In genomic region chr2:240593026-240593702, GRCh38 we compare ENCODE assay signal across 19 cellular contexts. TPM values are rescaled to one million over a fixed set of nuclear protein-coding genes. Genes with fewer than 3 reads are reported as not detected.
DNase-seq lines count a peak whose midpoint lies in the region; ATAC-seq and TF ChIP-seq lines count a peak whose summit lies in the region.
"Had no signal": no experiment of that assay in that cellular context is flagged by ENCODE, and none has a peak within 500 bp of the region (broad histone marks: within the 10 kb centered on the region; RNA-seq: fewer than 3 reads in every experiment).

No MANE protein-coding gene starts in this region.

- H3K27ac ChIP-seq in osteoblast (ENCODE audit: low read depth, low read length) = no peak overlapping the region
- H3K27ac ChIP-seq in trophoblast cell (ENCODE audit: low read depth, low read length) = no peak overlapping the region
- H3K27ac ChIP-seq: left lung, tibial nerve had no signal

- DNase-seq in DMS 273 treated with DMSO at 0.1 percent for 48 hours (lab: John Stamatoyannopoulos, UW) = peak; percentile 86
- peak; percentile 45 for DNase-seq in H7
- peak; percentile 68 for DNase-seq in Right ventricle myocardium superior
- DNase-seq in osteoblast (ENCODE audit: insufficient read length, low spot score, missing footprints) = peak; percentile 47
- no peak for DNase-seq in pons (ENCODE audit: low spot score)
- no peak for DNase-seq in AML-193 (lab: John Stamatoyannopoulos, UW)
- DNase-seq in trophoblast cell = no peak
- DNase-seq: activated CD4-positive, alpha-beta T cell treated with anti-CD3 and anti-CD28 coated beads for 48 hours; activated gamma-delta T cell treated with Interleukin-2 at 50 U/mL for 16 hours; amygdala; DMS153; NCI-H146; NCI-H774; SHP77 treated with DMSO at 0.1 percent for 48 hours; stimulated activated CD4-positive, alpha-beta T cell treated with anti-CD3 and anti-CD28 coated beads, Interleukin-4, amount 100 ng/mL, for 4 hours had no signal

- no peak overlapping the region for H2BK120ac ChIP-seq in trophoblast cell (ENCODE audit: insufficient read depth, low read length, poor library complexity)

- no peak overlapping the region for H3K9ac ChIP-seq in trophoblast cell (ENCODE audit: low read length)

- H2BK12ac ChIP-seq in trophoblast cell (ENCODE audit: low read length) = no peak overlapping the region

- H3K18ac ChIP-seq in trophoblast cell (ENCODE audit: low read length) = no peak overlapping the region

- H3K4me1 ChIP-seq in osteoblast (ENCODE audit: insufficient read depth, low read length) = peaks cover 7% of the 10 kb centered on the region
- peaks cover 0 to 2% of the 10 kb centered on the region in 2 experiments for H3K4me1 ChIP-seq in trophoblast cell (ENCODE audit: control insufficient read depth in 1 of 2, insufficient read depth in 2 of 2, low read length in 2 of 2)

- H2AFZ ChIP-seq in osteoblast (ENCODE audit: low read length) (no peak overlapping the region), trophoblast cell (ENCODE audit: insufficient read depth, low read length, poor library complexity) (no peak overlapping the region)

- H3K14ac ChIP-seq in trophoblast cell (ENCODE audit: low read length) = no peak overlapping the region

- no peaks in the 10 kb centered on the region for H3K9me3 ChIP-seq in osteoblast (ENCODE audit: low read depth, low read length)
- H3K9me3 ChIP-seq in trophoblast cell (ENCODE audit: insufficient read depth, low read depth, low read length) = peaks cover 5% of the 10 kb centered on the region
- H3K9me3 ChIP-seq: left lung, tibial nerve had no signal

- intact Hi-C loops in Right ventricle myocardium superior (cut with DNase I) = no loop called here

- H3K79me2 ChIP-seq in osteoblast (ENCODE audit: insufficient read depth, low read length) (peaks cover 54% of the 10 kb centered on the region), trophoblast cell (ENCODE audit: control insufficient read depth, insufficient read depth, low read length, poor library complexity) (no peaks in the 10 kb centered on the region)

- H3K4me3 ChIP-seq in H7 (ENCODE audit: insufficient read depth, low read depth, low read length) = no peak overlapping the region
- H3K4me3 ChIP-seq in osteoblast (ENCODE audit: insufficient read depth, low read length) = no peak overlapping the region
- H3K4me3 ChIP-seq in trophoblast cell (ENCODE audit: low read depth, low read length) = no peak overlapping the region
- H3K4me3 ChIP-seq: cardiac muscle cell, K562, left lung, tibial nerve had no signal

- H4K91ac ChIP-seq in trophoblast cell (ENCODE audit: low read depth, low read length) = no peak overlapping the region

- no peak overlapping the region for H3K4ac ChIP-seq in trophoblast cell (ENCODE audit: low read depth, low read length)

- H4K20me1 ChIP-seq in osteoblast (ENCODE audit: insufficient read depth, low read length) = peaks cover 36% of the 10 kb centered on the region

- H3K79me1 ChIP-seq in trophoblast cell (ENCODE audit: low read length) = no peaks in the 10 kb centered on the region

- H3K4me2 ChIP-seq in osteoblast (ENCODE audit: insufficient read depth, low read length) = no peak overlapping the region
- no peak overlapping the region for H3K4me2 ChIP-seq in trophoblast cell (ENCODE audit: low read length)

- H4K12ac ChIP-seq in trophoblast cell (ENCODE audit: low read depth, low read length) = no peak overlapping the region

- peaks cover 3% of the 10 kb centered on the region for H3K36me3 ChIP-seq in H7 (replicated peaks; ENCODE audit: control insufficient read depth, insufficient read depth, low read length)
- H3K36me3 ChIP-seq in osteoblast (ENCODE audit: insufficient read depth, low read length) = peaks cover 6% of the 10 kb centered on the region
- peaks cover 43 to 54% of the 10 kb centered on the region in 2 experiments for H3K36me3 ChIP-seq in trophoblast cell (ENCODE audit: control insufficient read depth in 1 of 2, insufficient read depth in 2 of 2, low read length in 2 of 2)

- TF ChIP-seq CTCF in osteoblast (IDR thresholded peaks at IDR 0.05; ENCODE audit: extremely low read depth, low read depth, low read length) = no peak

- no peaks in the 10 kb centered on the region for H3K27me3 ChIP-seq in H7 (ENCODE audit: control insufficient read depth, insufficient read depth, low read length)
- H3K27me3 ChIP-seq in osteoblast (ENCODE audit: insufficient read depth, low read length) = no peaks in the 10 kb centered on the region
- no peaks in the 10 kb centered on the region for H3K27me3 ChIP-seq in trophoblast cell (ENCODE audit: insufficient read depth, low read length)
- H3K27me3 ChIP-seq: cardiac muscle cell, left lung, tibial nerve had no signal

- H4K8ac ChIP-seq in trophoblast cell (ENCODE audit: low read depth, low read length) = no peak overlapping the region

- H2AK5ac ChIP-seq in trophoblast cell (ENCODE audit: low read length) = no peak overlapping the region

- no peak overlapping the region for H2BK5ac ChIP-seq in trophoblast cell (ENCODE audit: low read depth, low read length, poor library complexity)

- no CpG with 5 or more reads among the region's 20 CpGs for WGBS in trophoblast cell (ENCODE audit: extremely low coverage, insufficient coverage, insufficient read length)

- ATAC-seq in Right ventricle myocardium superior (ENCODE audit: poor library complexity) = peak; percentile 42
- ATAC-seq: K562, left lung had no signal

- H3K23ac ChIP-seq in trophoblast cell (ENCODE audit: low read length) = no peak overlapping the region

RNA-seq across cellular contexts. Expression of gene CAPN10, which starts 6.6 kb away (rescaled TPM):
- total RNA-seq in H7 (2014; rRNA removed; shearing (Covaris generic)) = 66.5 and 69.0 TPM in 2 replicates
- 49.7 TPM for total RNA-seq in Right ventricle myocardium superior
- 21.0 and 22.1 TPM in 2 replicates for total RNA-seq in osteoblast
- polyA plus RNA-seq in trophoblast cell (2013) = 13.6 and 13.9 TPM in 2 replicates

RNA-seq across cellular contexts. Expression of gene RNPEPL1, which starts 24.9 kb away (rescaled TPM):
- total RNA-seq in H7 (2014; rRNA removed; shearing (Covaris generic)) = 10.3 and 15.2 TPM in 2 replicates
- total RNA-seq in Right ventricle myocardium superior = 89.5 TPM
- total RNA-seq in osteoblast = 13.0 and 14.7 TPM in 2 replicates
- polyA plus RNA-seq in trophoblast cell (2013) = 43.3 and 44.3 TPM in 2 replicates

RNA-seq across cellular contexts. Expression of gene GPR35, which starts 32.1 kb away (rescaled TPM):
- 0.07 TPM in 1 of 2 replicates, not detected in the other for total RNA-seq in H7 (2014; rRNA removed; shearing (Covaris generic))
- total RNA-seq in Right ventricle myocardium superior (2.0 TPM), osteoblast (1.1 and 1.5 TPM in 2 replicates)
- 0.68 and 0.96 TPM in 2 replicates for polyA plus RNA-seq in trophoblast cell (2013)

RNA-seq across cellular contexts. Expression of gene DUSP28, which starts 33.0 kb away (rescaled TPM):
- 2.4 and 2.5 TPM in 2 replicates for total RNA-seq in H7 (2014; rRNA removed; shearing (Covaris generic))
- total RNA-seq in Right ventricle myocardium superior = 11.5 TPM
- total RNA-seq in osteoblast = 3.2 and 4.7 TPM in 2 replicates
- 3.2 and 3.3 TPM in 2 replicates for polyA plus RNA-seq in trophoblast cell (2013)

RNA-seq across cellular contexts. Expression of gene ANKMY1, which starts 35.4 kb away (rescaled TPM):
- 3.6 and 8.9 TPM in 2 replicates for total RNA-seq in H7 (2014; rRNA removed; shearing (Covaris generic))
- 5.6 TPM for total RNA-seq in Right ventricle myocardium superior
- total RNA-seq in osteoblast = 11.2 and 11.5 TPM in 2 replicates
- polyA plus RNA-seq in trophoblast cell (2013) = 4.7 and 5.0 TPM in 2 replicates

Comparison
In these comparisons a context has a peak if more than half of its experiments do, and no peak if none do; other contexts are left out.
1. DNase-seq: peak in DMS 273 treated with DMSO at 0.1 percent for 48 hours (single experiment), H7 (single experiment), Right ventricle myocardium superior (single experiment) and osteoblast (single experiment); none in pons (single experiment), AML-193 (0 of 2) and trophoblast cell (0 of 2).